In the genomic region with DNA sequence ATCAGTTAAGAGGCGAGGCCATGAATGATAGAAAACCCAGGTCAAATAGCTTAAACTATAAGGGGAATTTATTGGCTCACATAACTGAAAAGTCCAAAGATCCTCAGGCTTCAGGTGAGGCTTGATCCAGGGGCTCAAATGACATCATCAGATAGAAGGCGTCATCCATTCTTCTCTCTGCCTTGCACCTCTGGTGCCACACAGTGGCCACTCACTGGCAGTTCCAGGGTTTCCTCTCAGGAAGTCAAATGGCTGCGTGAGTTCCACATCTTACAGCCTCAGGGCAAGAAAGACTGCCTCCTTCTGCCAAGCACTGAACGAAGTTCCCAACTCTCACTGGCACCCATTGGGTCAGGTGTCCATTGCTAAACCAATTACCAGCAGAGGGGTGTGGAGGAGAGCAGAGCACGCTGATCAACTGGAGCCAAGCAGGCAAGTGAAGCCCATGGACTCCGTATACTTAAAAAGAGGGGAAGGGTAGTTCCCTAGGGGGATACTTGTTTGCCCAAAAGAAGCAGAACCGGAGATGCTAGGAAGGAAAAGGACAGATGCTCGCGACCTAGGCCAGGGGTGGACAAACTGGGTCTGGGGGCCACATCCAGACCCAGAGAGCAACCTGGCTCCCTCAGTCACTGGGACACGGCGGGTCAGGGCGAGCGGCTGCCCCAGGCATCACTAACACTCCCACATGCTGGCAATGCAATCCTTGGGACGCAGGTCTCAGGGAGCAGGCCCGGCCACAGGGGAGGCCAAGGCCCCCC, we compare ENCODE assay signal across 8 cellular contexts.
DNase-seq lines count a peak whose midpoint lies in the region; ATAC-seq and TF ChIP-seq lines count a peak whose summit lies in the region.

No MANE protein-coding gene starts in this region.

- no peaks in the 10 kb centered on the region for H3K9me3 Mint-ChIP-seq in nephron progenitor cell
- H3K9me3 Mint-ChIP-seq in activated T-cell treated with anti-CD3 and anti-CD28 coated beads, Interleukin-2, amount 50 U/mL, for 4 hours, result no peaks in the 10 kb centered on the region

- H3K4me3 Mint-ChIP-seq in nephron progenitor cell, result no peak overlapping the region
- no peak overlapping the region for H3K4me3 Mint-ChIP-seq in activated T-cell treated with anti-CD3 and anti-CD28 coated beads, Interleukin-2, amount 50 U/mL, for 4 hours

- TF ChIP-seq CTCF in LNCAP (IDR thresholded peaks at IDR 0.05) (peak; percentile 70), nephron progenitor cell (IDR thresholded peaks at IDR 0.05) (peak; percentile 32), thyroid gland (IDR thresholded peaks at IDR 0.05) (peak in 1 of 6 experiments; percentile 18)

- in situ Hi-C loops in T47D (cut with HindIII; ENCODE audit: low pct_unique_long_range_greater_than_20kb, low sequenced_read_pairs), result no loop called here

- no peak overlapping the region for H3K4me3 ChIP-seq in thyroid gland (replicated peaks in 1 of 3)

- no peaks in the 10 kb centered on the region for H3K36me3 Mint-ChIP-seq in nephron progenitor cell (ENCODE audit: low read depth)
- H3K36me3 Mint-ChIP-seq in activated T-cell treated with anti-CD3 and anti-CD28 coated beads, Interleukin-2, amount 50 U/mL, for 4 hours (ENCODE audit: insufficient read depth), result no peaks in the 10 kb centered on the region

- 85 to 90% methylated on average over 12 to 15 of the region's 15 CpGs for WGBS in thyroid gland, 2 donors

- no peak overlapping the region for H3K27ac ChIP-seq in thyroid gland

- no peaks in the 10 kb centered on the region for H3K27me3 ChIP-seq in thyroid gland

- no peak overlapping the region for H3K27ac Mint-ChIP-seq in nephron progenitor cell

- no peak for TF ChIP-seq POLR2A in thyroid gland (IDR thresholded peaks at IDR 0.05)

- no peaks in the 10 kb centered on the region for H3K4me1 ChIP-seq in thyroid gland

- no peak for ATAC-seq in activated T-cell treated with anti-CD3 and anti-CD28 coated beads, Interleukin-2, amount 50 U/mL, for 4 hours

- H3K4me1 Mint-ChIP-seq in nephron progenitor cell, result peaks cover 11% of the 10 kb centered on the region
- H3K4me1 Mint-ChIP-seq in activated T-cell treated with anti-CD3 and anti-CD28 coated beads, Interleukin-2, amount 50 U/mL, for 4 hours (ENCODE audit: low read depth), result no peaks in the 10 kb centered on the region

- peaks cover 8% of the 10 kb centered on the region for H3K27me3 Mint-ChIP-seq in nephron progenitor cell (ENCODE audit: low read depth, poor library complexity)
- peaks cover 7% of the 10 kb centered on the region for H3K27me3 Mint-ChIP-seq in activated T-cell treated with anti-CD3 and anti-CD28 coated beads, Interleukin-2, amount 50 U/mL, for 4 hours (ENCODE audit: low read depth)

- intact Hi-C loops in thyroid gland (cut with DNase I), result no loop called here

- no peaks in the 10 kb centered on the region for H3K36me3 ChIP-seq in thyroid gland

- no peaks in the 10 kb centered on the region for H3K9me3 ChIP-seq in thyroid gland

- DNase-seq in EL (peak; percentile 62), T47D (ENCODE audit: low read depth in 1 of 2, low spot score in 1 of 2) (peak; percentile 53 to 85), nephron progenitor cell (no peak), NCI-H526 treated with DMSO at 0.1 percent for 48 hours (lab: John Stamatoyannopoulos, UW) (no peak), thyroid gland (no peak)
- no peak for DNase-seq in activated T-cell treated with anti-CD3 and anti-CD28 coated beads, Interleukin-2, amount 50 U/mL, for 4 hours
- DNase-seq in stimulated activated CD4-positive, alpha-beta T cell treated with anti-CD3 and anti-CD28 coated beads, Interleukin-12 subunit alpha, Interleukin-12 subunit beta, amount 100 ng/mL, for 4 hours, result no peak

Comparison
In these comparisons a context has a peak if more than half of its experiments do, and no peak if none do; other contexts are left out.
1. DNase-seq: peak in EL (single experiment) and T47D (2 of 2); none in nephron progenitor cell (single experiment), activated T-cell treated with anti-CD3 and anti-CD28 coated beads, Interleukin-2, amount 50 U/mL, for 4 hours (single experiment), NCI-H526 treated with DMSO at 0.1 percent for 48 hours (single experiment), thyroid gland (0 of 2) and stimulated activated CD4-positive, alpha-beta T cell treated with anti-CD3 and anti-CD28 coated beads, Interleukin-12 subunit alpha, Interleukin-12 subunit beta, amount 100 ng/mL, for 4 hours (single experiment).